In the genomic region with DNA sequence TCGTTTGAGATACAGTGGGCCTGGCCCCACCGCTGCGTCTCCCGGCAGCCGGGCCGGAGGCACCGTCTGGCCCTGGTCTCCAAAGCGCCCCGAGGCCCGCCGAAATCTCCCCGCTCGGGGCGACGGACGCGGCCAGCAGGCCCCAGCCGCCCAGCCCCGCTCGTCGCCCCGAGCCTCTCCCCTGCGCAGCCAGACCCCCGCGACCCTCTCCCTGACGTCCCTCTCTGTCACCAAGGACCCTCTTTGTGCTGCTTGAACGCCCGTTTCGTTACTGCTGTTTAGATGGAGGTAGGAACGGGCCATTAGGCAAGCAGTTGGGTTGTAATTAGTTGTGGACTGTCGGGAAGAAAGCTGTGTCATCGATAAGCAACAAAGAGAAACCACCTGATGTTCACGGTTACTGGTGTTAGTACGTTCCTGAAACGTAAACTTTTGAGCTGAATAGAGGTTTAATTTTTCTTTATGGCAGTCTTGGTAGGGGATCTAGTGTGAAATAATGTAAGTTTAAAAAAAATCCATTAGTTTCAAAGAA, we compare ENCODE assay signal across 7 cellular contexts. TPM values are rescaled to one million over a fixed set of nuclear protein-coding genes. Genes with fewer than 3 reads are reported as not detected.
DNase-seq lines count a peak whose midpoint lies in the region; ATAC-seq and TF ChIP-seq lines count a peak whose summit lies in the region.

No MANE protein-coding gene starts in this region.

- peak overlapping the region; percentile 81 for H3K4me3 Mint-ChIP-seq in MCF 10A (ENCODE audit: unreplicated experiment)

- H4K20me1 ChIP-seq in smooth muscle cell (ENCODE audit: low read depth): peaks cover 46% of the 10 kb centered on the region

- intact Hi-C loops in MCF 10A (cut with micrococcal nuclease): no loop called here

- H3K9me3 Mint-ChIP-seq in MCF 10A (ENCODE audit: unreplicated experiment): no peaks in the 10 kb centered on the region

- CTCF ChIA-PET in MCF 10A (lab: Yijun Ruan, JAX): interaction anchor here (0.6 to 0.9 kb wide), 2 partner anchors 299 to 761 kb away, joined by 3 to 4 read pairs; no protein-coding TSS in a partner anchor

- H3K9me3 ChIP-seq in smooth muscle cell (replicated peaks; ENCODE audit: low read depth): no peaks in the 10 kb centered on the region

- DNase-seq in GM06990 (ENCODE audit: extremely low read depth, insufficient read length): peak; percentile 74
- DNase-seq in HuH-7.5 (ENCODE audit: low spot score): peak; percentile 21
- DNase-seq in SK-N-DZ (ENCODE audit: low spot score): peak; percentile 51
- DNase-seq in MCF 10A (ENCODE audit: unreplicated experiment): peak; percentile 66
- peak; percentile 44 for DNase-seq in iPS-NIHi7 (ENCODE audit: extremely low spot score)
- DNase-seq in smooth muscle cell (lab: John Stamatoyannopoulos, UW; ENCODE audit: unreplicated experiment): peak; percentile 42

- WGBS in smooth muscle cell (ENCODE audit: low lambda C conversion rate): under 1% methylated on average over 33 of the region's 35 CpGs

- no peak for TF ChIP-seq CTCF in GM06990 (IDR thresholded peaks at IDR 0.05; ENCODE audit: insufficient read depth, low read length, poor library complexity, severe bottlenecking)
- no peak for TF ChIP-seq CTCF in MCF 10A (IDR thresholded peaks at IDR 0.05; ENCODE audit: unreplicated experiment)
- TF ChIP-seq CTCF in smooth muscle cell (IDR thresholded peaks at IDR 0.05; ENCODE audit: borderline replicate concordance, insufficient read depth, poor library complexity, severe bottlenecking): no peak

- peak; percentile 17 for ATAC-seq in GM21619 (IDR thresholded peaks at IDR 0.05; ENCODE audit: unreplicated experiment)

- no peaks in the 10 kb centered on the region for H3K36me3 ChIP-seq in GM06990 (ENCODE audit: control insufficient read depth, insufficient read depth, low read length)
- no peaks in the 10 kb centered on the region for H3K36me3 ChIP-seq in smooth muscle cell (ENCODE audit: low read depth)

- H3K27me3 ChIP-seq in GM06990 (replicated peaks; ENCODE audit: control insufficient read depth, insufficient read depth, low read length): no peaks in the 10 kb centered on the region
- H3K27me3 ChIP-seq in smooth muscle cell (ENCODE audit: low read depth): no peaks in the 10 kb centered on the region

- POLR2A ChIA-PET in MCF 10A (lab: Yijun Ruan, JAX): interaction anchor here (0.6 to 2.4 kb wide), 13 partner anchors 11 to 741 kb away, joined by 3 to 20 read pairs (median 4); a partner anchor contains a TSS

- peak overlapping the region; percentile 33 for H2AFZ ChIP-seq in smooth muscle cell (ENCODE audit: low read depth)

- H3K4me3 ChIP-seq in GM06990 (replicated peaks; ENCODE audit: low read depth, low read length) (peak overlapping the region; percentile 91), smooth muscle cell (peak overlapping the region; percentile 87)

- H3K27ac ChIP-seq in smooth muscle cell (ENCODE audit: low read depth): peak overlapping the region; percentile 97

- no TSS peak for BruUV-seq in MCF 10A (replicated peaks; lab: Mats Ljungman, UMichigan)

- H3K4me1 Mint-ChIP-seq in MCF 10A (ENCODE audit: insufficient read depth, unreplicated experiment): peaks cover 26% of the 10 kb centered on the region

- H3K9ac ChIP-seq in smooth muscle cell (ENCODE audit: low read depth): peak overlapping the region; percentile 98

- H3K36me3 Mint-ChIP-seq in MCF 10A (ENCODE audit: insufficient read depth, unreplicated experiment): peaks cover 19% of the 10 kb centered on the region

- H3K4me2 ChIP-seq in smooth muscle cell: peak overlapping the region; percentile 92

- H3K27ac Mint-ChIP-seq in MCF 10A (ENCODE audit: low read depth, unreplicated experiment): peak overlapping the region; percentile 95

- H3K79me2 ChIP-seq in smooth muscle cell (ENCODE audit: low read depth): peaks cover 54% of the 10 kb centered on the region

- H3K4me1 ChIP-seq in smooth muscle cell (ENCODE audit: low read depth): peaks cover 25% of the 10 kb centered on the region

- no peaks in the 10 kb centered on the region for H3K27me3 Mint-ChIP-seq in MCF 10A (ENCODE audit: insufficient read depth, unreplicated experiment)

- H3F3A ChIP-seq in smooth muscle cell (ENCODE audit: low read depth): peaks cover 5% of the 10 kb centered on the region

RNA-seq across cellular contexts. Expression of a gene that starts 0.7 kb away (rescaled TPM):
- 47.9 TPM in 2 replicates for polyA plus RNA-seq in SK-N-DZ (2014; cell fraction: cytosol; rRNA removed)
- 123 and 153 TPM in 2 replicates for polyA plus RNA-seq in SK-N-DZ (2014; cell fraction: nucleus; rRNA removed)
- total RNA-seq in MCF 10A (2022): 79.0 and 101 TPM in 2 replicates
- total RNA-seq in smooth muscle cell: 80.7 and 87.1 TPM in 2 replicates
- 130 and 164 TPM in 2 replicates for polyA plus RNA-seq in smooth muscle cell

Comparison
In these comparisons a context has a peak if more than half of its experiments do, and no peak if none do; other contexts are left out.
1. Peak in every context shown above with its lines: DNase-seq, ATAC-seq, H3K4me3 ChIP-seq and H3K27ac ChIP-seq.
2. DNase-seq: peak in every context shown above with its lines; median percentile 74 in GM06990; 66 in MCF 10A; 51 in SK-N-DZ; 44 in iPS-NIHi7; 42 in smooth muscle cell; 21 in HuH-7.5.